8 cellular contexts compared by ENCODE assay signal in the genomic region with DNA sequence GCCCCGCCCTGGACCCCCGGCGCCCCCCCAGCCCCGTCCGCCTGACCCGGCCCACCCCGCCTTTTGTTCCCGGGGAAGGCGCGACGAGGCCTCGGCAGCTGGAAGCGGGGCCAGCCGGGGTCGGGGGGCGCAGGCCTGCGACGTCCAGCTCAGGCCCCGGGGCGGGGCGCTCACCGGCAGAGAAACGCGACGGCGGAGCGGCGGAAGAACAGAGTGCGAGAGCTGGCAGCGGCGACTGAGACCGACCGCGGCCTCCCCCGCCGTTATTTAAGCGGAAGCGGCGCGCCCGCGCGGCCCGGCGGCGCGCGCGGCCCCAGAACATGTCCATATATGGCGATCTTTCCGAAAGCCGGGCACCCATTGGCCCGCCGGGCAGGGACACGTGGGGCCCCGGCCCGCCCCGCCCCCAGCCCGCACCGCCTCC. TPM values are rescaled to one million over a fixed set of nuclear protein-coding genes. Genes with fewer than 3 reads are reported as not detected.
A peak's percentile ranks its signal among the peaks of the same experiment; 100 is the strongest.
DNase-seq lines count a peak whose midpoint lies in the region; ATAC-seq and FAIRE-seq lines count a peak whose summit lies in the region.

Gene ACTG1, minus strand, starts transcription at position 240 of the 424 bp plus-strand sequence. CDS start 445 bp downstream, outside the sequence.

- H3K27ac ChIP-seq in CD8-positive, alpha-beta memory T cell (ENCODE audit: low read depth, low read length), result peak within 1 kb of the TSS; percentile 85
- peak within 1 kb of the TSS; percentile 97 for H3K27ac ChIP-seq in muscle layer of duodenum (ENCODE audit: low read length)

- no peaks in the 10 kb centered on the region for H3K27me3 ChIP-seq in CD8-positive, alpha-beta memory T cell (ENCODE audit: insufficient read depth, low read length, poor library complexity, severe bottlenecking)
- no peaks in the 10 kb centered on the region for H3K27me3 ChIP-seq in muscle layer of duodenum (ENCODE audit: low read depth, low read length)

- H3K36me3 Mint-ChIP-seq in CD8-positive, alpha-beta memory T cell, result peaks cover 30 to 42% (median 32%) of the 10 kb centered on the region in 3 donors

- H3K36me3 ChIP-seq in CD8-positive, alpha-beta memory T cell (ENCODE audit: insufficient read depth, low read length), result peaks cover 33% of the 10 kb centered on the region
- H3K36me3 ChIP-seq in muscle layer of duodenum (ENCODE audit: control insufficient read depth in 1 of 2, insufficient read depth in 2 of 2, low read length in 2 of 2), result peaks cover 31 to 37% of the 10 kb centered on the region in 2 donors

- peak; percentile 37 for ATAC-seq in GM21381 (IDR thresholded peaks at IDR 0.05; ENCODE audit: unreplicated experiment)
- ATAC-seq in esophagus mucosa, result peak; percentile 59

- peak within 1 kb of the TSS; percentile 92 for H3K4me3 ChIP-seq in CD8-positive, alpha-beta memory T cell (ENCODE audit: low read length)
- H3K4me3 ChIP-seq in muscle layer of duodenum (ENCODE audit: low read depth in 1 of 2, low read length in 2 of 2), result peak within 1 kb of the TSS; percentile 94 to 100

- peaks cover 0 to 15% of the 10 kb centered on the region in 2 donors for H3K27me3 Mint-ChIP-seq in CD8-positive, alpha-beta memory T cell

- in situ Hi-C loops in KBM-7 (cut with MboI; ENCODE audit: low pct_unique_long_range_greater_than_20kb, low sequenced_read_pairs), result no loop called here

- CTCF ChIA-PET in CD8-positive, alpha-beta memory T cell (lab: Charles Lee), result no interaction called here

- peaks cover 48 to 74% (median 57%) of the 10 kb centered on the region in 3 donors for H3K4me1 Mint-ChIP-seq in CD8-positive, alpha-beta memory T cell

- FAIRE-seq in RCC 7860 (lab: Jason Lieb, UNC), result no peak

- H3K4me1 ChIP-seq in CD8-positive, alpha-beta memory T cell (ENCODE audit: insufficient read depth, low read length), result peaks cover 35% of the 10 kb centered on the region
- H3K4me1 ChIP-seq in muscle layer of duodenum (ENCODE audit: control insufficient read depth in 1 of 2, insufficient read depth in 2 of 2, low read length in 2 of 2), result peaks cover 4 to 36% of the 10 kb centered on the region in 2 donors

- DNase-seq in CD8-positive, alpha-beta memory T cell, result peak; percentile 85 to 95 (median 88)
- DNase-seq in KBM-7 (peak; percentile 91), RCC 7860 (ENCODE audit: low spot score) (peak; percentile 90)
- DNase-seq in activated T-cell treated with anti-CD3 and anti-CD28 coated beads, Interleukin-2, amount 50 U/mL, for 48 hours, result peak; percentile 91 to 95
- DNase-seq in stimulated activated CD8-positive, alpha-beta memory T cell treated with anti-CD3 and anti-CD28 coated beads, Interleukin-7, amount 100 ng/mL, for 1 hour (ENCODE audit: low read depth in 2 of 2), result peak; percentile 81 to 87

- H3K27ac Mint-ChIP-seq in CD8-positive, alpha-beta memory T cell, result peak within 1 kb of the TSS; percentile 92 to 98 (median 96)

- H3K4me3 Mint-ChIP-seq in CD8-positive, alpha-beta memory T cell, result peak within 1 kb of the TSS; percentile 93 to 99 (median 98)

- no peaks in the 10 kb centered on the region for H3K9me3 ChIP-seq in CD8-positive, alpha-beta memory T cell (ENCODE audit: low read length)
- H3K9me3 ChIP-seq in muscle layer of duodenum (ENCODE audit: control insufficient read depth in 1 of 2, low read length in 2 of 2), result no peaks in the 10 kb centered on the region

- POLR2A ChIA-PET in CD8-positive, alpha-beta memory T cell (lab: Charles Lee), result interaction anchor here (0.5 to 2.0 kb wide), 5 partner anchors 28 to 276 kb away, joined by 3 to 9 read pairs (median 6); partner anchors contain the start of genes FAAP100, NDUFAF8 and TEPSIN

- peaks cover 0 to 1% (median 0%) of the 10 kb centered on the region in 5 donors for H3K9me3 Mint-ChIP-seq in CD8-positive, alpha-beta memory T cell

RNA-seq across cellular contexts. Expression of gene ACTG1, which starts in this region (rescaled TPM):
- 1,000 to 10,000 TPM; 5,175 to 5,190 TPM for total RNA-seq in CD8-positive, alpha-beta memory T cell
- 1,950 TPM for polyA plus RNA-seq in CD8-positive, alpha-beta memory T cell
- total RNA-seq in esophagus mucosa, result 4,027 TPM

Comparison
In these comparisons a context has a peak if more than half of its experiments do, and no peak if none do; other contexts are left out.
1. Peak in every context shown above with its lines: DNase-seq, ATAC-seq, H3K4me3 ChIP-seq and H3K27ac ChIP-seq.